In the genomic region with DNA sequence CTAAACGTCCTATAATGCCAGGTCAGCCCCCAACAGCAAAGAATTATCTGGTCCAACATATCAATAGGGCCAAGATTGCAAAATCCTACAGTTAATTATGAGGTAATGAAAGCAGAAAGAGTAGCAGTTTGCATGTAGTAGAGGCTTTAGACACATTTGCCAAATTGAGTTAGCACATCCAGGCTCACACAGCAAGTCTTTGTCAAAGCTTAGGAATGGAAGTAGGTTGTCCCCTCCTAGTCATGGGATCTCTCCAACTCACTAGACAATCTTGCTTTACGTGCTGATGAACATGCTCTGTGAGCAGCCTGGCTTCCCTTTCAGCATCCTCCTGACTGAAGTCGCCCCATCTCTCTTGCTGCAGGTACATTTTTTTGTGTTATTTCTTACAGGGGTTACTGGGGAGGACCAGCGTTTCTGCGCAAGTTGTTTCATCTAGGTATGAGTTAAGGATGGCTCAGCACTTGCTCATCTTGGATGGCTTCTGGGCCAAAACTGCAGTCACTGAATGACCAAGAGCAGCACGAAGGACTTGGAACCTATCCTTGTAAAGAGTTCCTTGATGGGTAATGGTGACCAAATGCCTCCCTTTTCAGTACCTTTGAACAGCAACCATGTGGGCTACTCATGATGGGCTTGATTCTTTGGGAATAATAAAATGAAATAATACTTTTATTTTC, we compare ENCODE assay signal across 17 cellular contexts. TPM values are rescaled to one million over a fixed set of nuclear protein-coding genes. Genes with fewer than 3 reads are reported as not detected.
DNase-seq lines count a peak whose midpoint lies in the region; ATAC-seq and TF ChIP-seq lines count a peak whose summit lies in the region.
"Had no signal": no experiment of that assay in that cellular context is flagged by ENCODE, and none has a peak within 500 bp of the region (broad histone marks: within the 10 kb centered on the region; RNA-seq: fewer than 3 reads in every experiment).

No MANE protein-coding gene starts in this region.

- H2BK15ac ChIP-seq in mesenchymal stem cell (ENCODE audit: low read depth, poor library complexity, severe bottlenecking): no peak overlapping the region

- no peak overlapping the region for H3K14ac ChIP-seq in mesenchymal stem cell (ENCODE audit: low read length in 2 of 2)

- peak; percentile 42 for DNase-seq in AG08395 (ENCODE audit: low spot score)
- DNase-seq in GM04503 (ENCODE audit: low read depth): peak; percentile 37
- DNase-seq in cardiac fibroblast (ENCODE audit: low read depth in 2 of 2): peak; percentile 13 to 31
- DNase-seq in mesenchymal stem cell: no peak
- DNase-seq in iPS-NIHi11 (ENCODE audit: low spot score): no peak
- DNase-seq in NOMO-1 (lab: John Stamatoyannopoulos, UW; ENCODE audit: unreplicated experiment in 2 of 2): no peak
- no peak for DNase-seq in ureter (ENCODE audit: low spot score)
- DNase-seq: BE2C; CD8-positive, alpha-beta T cell; COR-L47; DMS153; DMS79 treated with DMSO at 0.1 percent for 48 hours; EL had no signal

- H3K27ac ChIP-seq in mesenchymal stem cell (ENCODE audit: low read length, poor library complexity, severe bottlenecking): no peak overlapping the region
- H3K27ac ChIP-seq: 22Rv1, C4-2B had no signal

- H2AK5ac ChIP-seq in mesenchymal stem cell (ENCODE audit: low read length, severe bottlenecking): no peak overlapping the region

- no peak overlapping the region for H3K23ac ChIP-seq in mesenchymal stem cell (ENCODE audit: low read length in 2 of 2)

- no peaks in the 10 kb centered on the region for H3K27me3 ChIP-seq in mesenchymal stem cell (ENCODE audit: control insufficient read depth in 1 of 2, insufficient read depth in 1 of 2, low read length in 2 of 2)

- H3K9ac ChIP-seq in mesenchymal stem cell (ENCODE audit: low read length): peak overlapping the region; percentile 14

- no peak for ATAC-seq in GM18502 (IDR thresholded peaks at IDR 0.05; ENCODE audit: poor library complexity, unreplicated experiment)
- ATAC-seq: CD8-positive, alpha-beta T cell; HCT116 had no signal

- no peaks in the 10 kb centered on the region for H3K9me3 ChIP-seq in mesenchymal stem cell (ENCODE audit: control insufficient read depth, low read length)
- H3K9me3 ChIP-seq: BE2C had no signal

- no peak overlapping the region for H3K4ac ChIP-seq in mesenchymal stem cell (ENCODE audit: low read depth in 1 of 2, low read length in 2 of 2)

- no peak for TF ChIP-seq CTCF in cardiac fibroblast (IDR thresholded peaks at IDR 0.05; ENCODE audit: low read depth, low read length)

- H4K8ac ChIP-seq in mesenchymal stem cell (ENCODE audit: low read length): no peak overlapping the region

- no peak overlapping the region for H2BK120ac ChIP-seq in mesenchymal stem cell (ENCODE audit: low read depth, low read length)

- H2AFZ ChIP-seq in mesenchymal stem cell (ENCODE audit: low read depth, low read length): no peak overlapping the region

- no peak overlapping the region for H2BK5ac ChIP-seq in mesenchymal stem cell (ENCODE audit: low read depth, low read length, poor library complexity, severe bottlenecking)

- no peaks in the 10 kb centered on the region for H3K79me1 ChIP-seq in mesenchymal stem cell (replicated peaks; ENCODE audit: low read length, poor library complexity, severe bottlenecking)

- H2BK12ac ChIP-seq in mesenchymal stem cell (ENCODE audit: low read length in 2 of 2): no peak overlapping the region

- no peak overlapping the region for H3K4me2 ChIP-seq in mesenchymal stem cell (ENCODE audit: low read length, poor library complexity, severe bottlenecking)

- no peak overlapping the region for H3K4me3 ChIP-seq in cardiac fibroblast (replicated peaks in 1 of 2; ENCODE audit: low read depth in 2 of 2, low read length in 2 of 2)
- no peak overlapping the region for H3K4me3 ChIP-seq in mesenchymal stem cell (ENCODE audit: insufficient read depth in 1 of 2, low read depth in 1 of 2, low read length in 2 of 2)

- peaks cover 22 to 87% of the 10 kb centered on the region in 2 experiments for H3K36me3 ChIP-seq in mesenchymal stem cell (ENCODE audit: control insufficient read depth in 1 of 2, insufficient read depth in 2 of 2, low read depth in 1 of 2, low read length in 2 of 2)
- H3K36me3 ChIP-seq: BE2C had no signal

- H4K91ac ChIP-seq in mesenchymal stem cell (ENCODE audit: low read length): no peak overlapping the region

- WGBS in mesenchymal stem cell: 92% methylated on average over 5 of the region's 6 CpGs

- H3K4me1 ChIP-seq in mesenchymal stem cell (ENCODE audit: control insufficient read depth, insufficient read depth, low read depth, low read length): no peaks in the 10 kb centered on the region
- H3K4me1 ChIP-seq: BE2C had no signal

- no peak overlapping the region for H3K18ac ChIP-seq in mesenchymal stem cell (ENCODE audit: low read depth in 1 of 2, low read length in 2 of 2)

RNA-seq across cellular contexts. Expression of a gene that starts 55.9 kb away (rescaled TPM):
- polyA plus RNA-seq in mesenchymal stem cell (2013, experiment 1 of 2): 90.1 TPM
- polyA plus RNA-seq in mesenchymal stem cell (2013, experiment 2 of 2): 94.1 TPM
- 51.6 TPM for total RNA-seq in ureter

Comparison
In these comparisons a context has a peak if more than half of its experiments do, and no peak if none do; other contexts are left out.
1. DNase-seq: peak in AG08395 (single experiment), GM04503 (single experiment) and cardiac fibroblast (2 of 2); none in mesenchymal stem cell (single experiment), iPS-NIHi11 (single experiment), NOMO-1 (0 of 2) and ureter (single experiment).